ENCODE assay signal across 8 cellular contexts in the genomic region with DNA sequence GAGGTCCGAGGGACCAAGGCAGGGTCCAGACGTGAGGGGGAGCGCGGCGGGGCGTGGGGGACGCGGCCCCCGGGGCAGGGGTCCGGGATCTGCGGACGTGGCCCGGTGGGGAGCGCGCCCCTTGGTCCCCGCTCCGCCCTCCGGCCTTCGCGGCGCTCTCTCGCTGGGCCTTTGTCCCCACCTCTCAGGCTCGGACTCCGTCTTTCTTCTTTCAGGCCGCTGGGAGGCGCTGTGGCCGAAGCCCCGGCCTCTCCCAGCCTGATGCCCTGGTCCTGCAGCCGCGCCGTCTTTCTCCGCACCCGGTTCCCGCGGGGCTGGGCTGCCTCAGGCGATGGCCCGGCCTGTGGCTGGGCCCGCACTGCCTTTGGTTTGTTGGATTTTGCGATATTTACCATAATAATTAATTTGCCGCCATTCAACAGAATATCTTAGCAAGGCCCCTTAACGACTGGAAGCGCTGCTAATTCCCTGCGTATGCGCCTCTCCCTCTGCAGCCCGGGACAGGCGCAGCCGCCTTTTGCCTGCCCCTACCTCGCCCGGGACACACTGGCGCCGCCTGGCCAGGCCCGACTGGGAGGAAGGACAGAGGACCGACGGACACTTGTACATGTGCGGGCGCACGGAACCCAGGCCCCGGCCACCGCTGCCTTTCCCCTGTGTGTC. TPM values are rescaled to one million over a fixed set of nuclear protein-coding genes. Genes with fewer than 3 reads are reported as not detected.
DNase-seq lines count a peak whose midpoint lies in the region; ATAC-seq and TF ChIP-seq lines count a peak whose summit lies in the region.

No MANE protein-coding gene starts in this region.

- peak; percentile 82 for TF ChIP-seq CTCF in PC-9 (conservative IDR thresholded peaks at IDR 0.05)
- TF ChIP-seq CTCF in lower lobe of right lung (IDR thresholded peaks at IDR 0.05): peak; percentile 56

- H3K27me3 ChIP-seq in PC-9 (ENCODE audit: insufficient read depth, low read depth): no peaks in the 10 kb centered on the region
- peaks cover 82% of the 10 kb centered on the region for H3K27me3 ChIP-seq in lower lobe of right lung (ENCODE audit: low read depth)

- no TSS peak for BruUV-seq in PC-9 (replicated peaks; lab: Mats Ljungman, UMichigan)

- no peaks in the 10 kb centered on the region; the same call in 1 of the 2 replicates for H3F3A ChIP-seq in PC-9 (ENCODE audit: insufficient read depth, low read depth)

- H3K9me2 ChIP-seq in PC-9 (ENCODE audit: insufficient read depth): no peaks in the 10 kb centered on the region

- DNase-seq in NCI-H748 (lab: John Stamatoyannopoulos, UW; ENCODE audit: unreplicated experiment) (peak; percentile 64), NCI-H748 treated with DMSO at 0.1 percent for 48 hours (lab: John Stamatoyannopoulos, UW) (no peak), PC-9 (peak in 1 of 2 experiments; percentile 74), dermis blood vessel endothelial cell (peak; percentile 82), lower lobe of right lung (peak; percentile 53), superior temporal gyrus (ENCODE audit: extremely low spot score) (peak; percentile 59), NK-92 (lab: John Stamatoyannopoulos, UW; ENCODE audit: unreplicated experiment) (no peak)

- ATAC-seq in HG02981 (IDR thresholded peaks at IDR 0.05; ENCODE audit: unreplicated experiment) (peak; percentile 56), lower lobe of right lung (peak; percentile 72 to 75)

- H3K4me1 ChIP-seq in PC-9 (replicated peaks; ENCODE audit: insufficient read depth) (no peaks in the 10 kb centered on the region; the same call in 1 of the 2 replicates), lower lobe of right lung (peaks cover 33% of the 10 kb centered on the region)

- peak overlapping the region; percentile 50 for H2AFZ ChIP-seq in PC-9

- H3K4me3 ChIP-seq in PC-9 (peak overlapping the region; percentile 35; the same call in 1 of the 2 replicates), lower lobe of right lung (peak overlapping the region; percentile 39)

- H3K27ac ChIP-seq in PC-9 (no peak overlapping the region), lower lobe of right lung (no peak overlapping the region)

- CTCF ChIA-PET in PC-9 (lab: Charles Lee): interaction anchor here (0.6 kb wide), 1 partner anchor 559 kb away, joined by 3 read pairs; no protein-coding TSS in a partner anchor

- intact Hi-C loops in PC-9 (cut with micrococcal nuclease; ENCODE audit: unreplicated experiment): loop anchor here (10.0 kb wide), 3 partner anchors 207 to 1337 kb away; no protein-coding TSS in a partner anchor
- intact Hi-C loops in lower lobe of right lung (cut with DNase I): no loop called here

- no peaks in the 10 kb centered on the region for H4K20me1 ChIP-seq in PC-9 (ENCODE audit: insufficient read depth)

- H3K4me2 ChIP-seq in PC-9: peak overlapping the region; percentile 62

- POLR2A ChIA-PET in PC-9 (lab: Charles Lee; ENCODE audit: unreplicated experiment): no interaction called here

- H3K79me2 ChIP-seq in PC-9 (ENCODE audit: low read depth): no peaks in the 10 kb centered on the region

- H3K36me3 ChIP-seq in PC-9 (ENCODE audit: low read depth) (no peaks in the 10 kb centered on the region), lower lobe of right lung (no peaks in the 10 kb centered on the region)

- H3K9me3 ChIP-seq in PC-9 (ENCODE audit: insufficient read depth, low read depth): no peaks in the 10 kb centered on the region
- H3K9me3 ChIP-seq in lower lobe of right lung: no peaks in the 10 kb centered on the region

RNA-seq across cellular contexts. Expression of a gene that starts 10.8 kb away (rescaled TPM):
- 1.4 TPM in 2 replicates for total RNA-seq in PC-9 (2021)
- total RNA-seq in dermis blood vessel endothelial cell: not detected in 2 replicates
- total RNA-seq in lower lobe of right lung: not detected

RNA-seq across cellular contexts. Expression of a gene that starts 57.0 kb away (rescaled TPM):
- 10.2 and 11.9 TPM in 2 replicates for total RNA-seq in PC-9 (2021)
- 0.09 TPM in 1 of 2 replicates, not detected in the other for total RNA-seq in dermis blood vessel endothelial cell
- total RNA-seq in lower lobe of right lung: 0.38 TPM

Comparison
In these comparisons a context has a peak if more than half of its experiments do, and no peak if none do; other contexts are left out.
1. DNase-seq: peak in NCI-H748 (single experiment), dermis blood vessel endothelial cell (single experiment), lower lobe of right lung (single experiment) and superior temporal gyrus (single experiment); none in NCI-H748 treated with DMSO at 0.1 percent for 48 hours (single experiment) and NK-92 (single experiment).